In genomic region chr1:5990913-5991783, GRCh38 we compare ENCODE assay signal across 8 cellular contexts. TPM values are rescaled to one million over a fixed set of nuclear protein-coding genes. Genes with fewer than 3 reads are reported as not detected.
DNase-seq lines count a peak whose midpoint lies in the region; ATAC-seq and TF ChIP-seq lines count a peak whose summit lies in the region.

No MANE protein-coding gene starts in this region.

- no peak for DNase-seq in Panc1 (ENCODE audit: low read depth, low spot score)
- DNase-seq in astrocyte of the spinal cord (ENCODE audit: low read depth, low spot score): peak; percentile 18
- DNase-seq in NCI-H446 (lab: John Stamatoyannopoulos, UW): no peak
- no peak for DNase-seq in NCI-H510A treated with DMSO at 0.1 percent for 48 hours (lab: John Stamatoyannopoulos, UW)
- no peak for DNase-seq in DMS114 treated with DMSO at 0.1 percent for 48 hours (lab: John Stamatoyannopoulos, UW; ENCODE audit: unreplicated experiment)

- in situ Hi-C loops in Panc1 (cut with HindIII; ENCODE audit: low pct_unique_long_range_greater_than_20kb, low sequenced_read_pairs): no loop called here
- in situ Hi-C loops in astrocyte of the spinal cord (cut with HindIII; ENCODE audit: low sequenced_read_pairs): no loop called here

- H3K27me3 ChIP-seq in Panc1 (ENCODE audit: control insufficient read depth, insufficient read depth, low read length) (no peaks in the 10 kb centered on the region), iPS-15b (ENCODE audit: control insufficient read depth, insufficient read depth, low read length) (peaks cover 24% of the 10 kb centered on the region), skeletal muscle tissue (ENCODE audit: control insufficient read depth in 3 of 3, insufficient read depth in 3 of 3, low read length in 3 of 3) (peaks cover 6 to 7% (median 6%) of the 10 kb centered on the region in 3 donors)

- CTCF ChIA-PET in Panc1 (lab: Charles Lee): no interaction called here

- ATAC-seq in Panc1: no peak; the same call in 1 of the 2 replicates

- intact Hi-C loops in Panc1 (cut with micrococcal nuclease; ENCODE audit: unreplicated experiment): no loop called here

- POLR2A ChIA-PET in Panc1 (lab: Charles Lee): interaction anchor here (0.6 kb wide), 1 partner anchor 52 kb away, joined by 5 read pairs; no protein-coding TSS in a partner anchor

- TF ChIP-seq CTCF in GM12875 (IDR thresholded peaks at IDR 0.05; ENCODE audit: borderline replicate concordance, insufficient read depth, low read depth, low read length) (no peak), Panc1 (IDR thresholded peaks at IDR 0.05) (no peak), astrocyte of the spinal cord (IDR thresholded peaks at IDR 0.05; ENCODE audit: low read depth, low read length) (no peak)

- H3K36me3 ChIP-seq in Panc1 (ENCODE audit: control insufficient read depth, insufficient read depth, low read length) (no peaks in the 10 kb centered on the region), iPS-15b (ENCODE audit: control insufficient read depth, insufficient read depth, low read length) (no peaks in the 10 kb centered on the region), skeletal muscle tissue (ENCODE audit: control insufficient read depth in 3 of 3, insufficient read depth in 3 of 3, low read length in 3 of 3) (no peaks in the 10 kb centered on the region)

- peak overlapping the region; percentile 96 for H3K4me3 ChIP-seq in GM12875 (ENCODE audit: low read depth, low read length)
- H3K4me3 ChIP-seq in Panc1 (ENCODE audit: low read depth in 2 of 2, low read length in 2 of 2): peak overlapping the region; percentile 75 to 81
- peak overlapping the region; percentile 59 for H3K4me3 ChIP-seq in astrocyte of the spinal cord (ENCODE audit: low read depth, low read length)
- H3K4me3 ChIP-seq in iPS-15b (ENCODE audit: low read depth, low read length): peak overlapping the region; percentile 70
- peak overlapping the region; percentile 60 to 83 (median 80) for H3K4me3 ChIP-seq in skeletal muscle tissue (ENCODE audit: low read length in 3 of 3)

- H3K4me1 ChIP-seq in Panc1 (ENCODE audit: control insufficient read depth, insufficient read depth, low read length) (peaks cover 16% of the 10 kb centered on the region), iPS-15b (ENCODE audit: control insufficient read depth, insufficient read depth, low read length) (peaks cover 9% of the 10 kb centered on the region), skeletal muscle tissue (ENCODE audit: control insufficient read depth in 3 of 3, insufficient read depth in 3 of 3, low read length in 3 of 3) (peaks cover 11 to 20% (median 19%) of the 10 kb centered on the region in 3 donors)

- H3K9ac ChIP-seq in iPS-15b (ENCODE audit: low read depth, low read length) (no peak overlapping the region), skeletal muscle tissue (ENCODE audit: low read depth in 1 of 3, low read length in 3 of 3) (peak overlapping the region in 2 of 3 donors; percentile 67 to 76)

- H3K9me3 ChIP-seq in Panc1 (ENCODE audit: control insufficient read depth, insufficient read depth, low read depth, low read length) (no peaks in the 10 kb centered on the region), iPS-15b (ENCODE audit: control insufficient read depth, insufficient read depth, low read length) (no peaks in the 10 kb centered on the region), skeletal muscle tissue (ENCODE audit: control insufficient read depth in 3 of 3, low read length in 3 of 3) (no peaks in the 10 kb centered on the region)

- H3K27ac ChIP-seq in Panc1 (ENCODE audit: low read length) (peak overlapping the region; percentile 78), skeletal muscle tissue (ENCODE audit: low read depth, low read length) (no peak overlapping the region)

- BruUV-seq in Panc1 (replicated peaks; lab: Mats Ljungman, UMichigan): TSS peak; percentile 69

RNA-seq across cellular contexts. Expression of gene NPHP4, which starts 1.1 kb away (rescaled TPM):
- total RNA-seq in Panc1 (2021; ENCODE audit: unreplicated experiment) (20.1 TPM), skeletal muscle tissue (5.2 TPM)
- polyA plus RNA-seq in Panc1 (2012; ENCODE audit: insufficient read length): 20.8 TPM

RNA-seq across cellular contexts. Expression of gene KCNAB2, which starts 54.5 kb away (rescaled TPM):
- total RNA-seq in Panc1 (2021; ENCODE audit: unreplicated experiment): 27.6 TPM
- 27.2 TPM for polyA plus RNA-seq in Panc1 (2012; ENCODE audit: insufficient read length)
- total RNA-seq in skeletal muscle tissue: 2.6 TPM
